In the genomic region with DNA sequence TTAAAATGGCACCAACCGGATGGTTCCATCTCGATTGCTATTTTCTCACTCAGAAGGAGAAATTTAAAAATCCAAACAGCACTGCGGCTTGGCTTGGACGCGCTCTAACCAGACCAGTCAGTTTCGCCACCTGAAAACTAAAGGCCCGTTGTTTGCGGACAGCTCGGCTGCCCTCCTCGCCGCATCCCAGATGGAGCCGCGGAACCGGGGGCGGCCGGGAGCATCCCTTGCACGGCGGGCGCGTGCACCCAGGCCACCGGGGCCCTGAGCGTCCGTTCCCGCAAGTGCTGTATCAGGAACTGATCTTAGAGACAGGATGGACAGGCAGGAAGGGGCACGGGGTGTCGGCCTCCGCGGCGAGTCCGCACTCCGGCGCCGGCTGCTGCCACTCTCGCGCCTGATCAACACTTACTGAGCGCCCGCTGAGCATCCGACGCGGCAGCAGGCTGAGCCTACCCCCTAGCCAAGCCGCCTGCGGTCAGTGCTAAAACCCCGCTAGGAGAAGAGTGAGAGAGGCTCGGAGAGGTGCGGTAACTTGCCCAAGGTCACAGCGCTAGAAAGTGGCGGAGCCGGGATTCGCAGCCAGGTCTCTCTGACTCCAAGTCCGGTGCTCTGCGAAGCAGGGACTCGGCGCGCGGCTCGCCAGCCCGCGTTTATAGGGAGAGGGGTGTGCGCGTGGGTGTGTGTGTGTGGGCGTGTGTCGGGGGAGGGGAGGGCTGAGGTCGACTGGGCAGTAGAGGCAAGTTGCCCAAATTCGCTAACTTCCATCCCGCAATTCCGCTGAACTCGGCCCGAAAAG, we compare ENCODE assay signal across 8 cellular contexts. TPM values are rescaled to one million over a fixed set of nuclear protein-coding genes. Genes with fewer than 3 reads are reported as not detected.
A peak's percentile ranks its signal among the peaks of the same experiment; 100 is the strongest.
DNase-seq lines count a peak whose midpoint lies in the region; ATAC-seq and TF ChIP-seq lines count a peak whose summit lies in the region.

A gene with protein sequence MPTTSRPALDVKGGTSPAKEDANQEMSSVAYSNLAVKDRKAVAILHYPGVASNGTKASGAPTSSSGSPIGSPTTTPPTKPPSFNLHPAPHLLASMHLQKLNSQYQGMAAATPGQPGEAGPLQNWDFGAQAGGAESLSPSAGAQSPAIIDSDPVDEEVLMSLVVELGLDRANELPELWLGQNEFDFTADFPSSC (minus strand): TSS at position 629 of the 799 bp plus-strand sequence. CDS start 3,045 bp downstream, outside the sequence.

- peak; percentile 10 for DNase-seq in NCI-H1092 treated with DMSO at 0.1 percent for 48 hours (lab: John Stamatoyannopoulos, UW)
- DNase-seq in NCI-H1092 (lab: John Stamatoyannopoulos, UW): no peak
- no peak for DNase-seq in neural crest cell (ENCODE audit: low read depth, low spot score)
- DNase-seq in DMS79 treated with DMSO at 0.1 percent for 48 hours (lab: John Stamatoyannopoulos, UW): no peak
- no peak for DNase-seq in HCEC 1CT

- H3K27ac Mint-ChIP-seq in neural crest cell (ENCODE audit: unreplicated experiment): no peak within 1 kb of the TSS

- 1% methylated on average over 68 of the region's 68 CpGs for WGBS in ectodermal cell, 2 experiments

- H3K27me3 ChIP-seq in ectodermal cell (ENCODE audit: control insufficient read depth, insufficient read depth, low read length, poor library complexity, severe bottlenecking): peaks cover 79% of the 10 kb centered on the region

- H3K4me3 Mint-ChIP-seq in neural crest cell: peak within 1 kb of the TSS; percentile 93

- H3K36me3 Mint-ChIP-seq in neural crest cell (ENCODE audit: low read depth): no peaks in the 10 kb centered on the region

- peak; percentile 24 for ATAC-seq in SK-N-SH treated with all-trans-retinoic acid at 6 μM for 48 hours
- ATAC-seq in GM19467 (IDR thresholded peaks at IDR 0.05; ENCODE audit: unreplicated experiment): no peak

- no peak for TF ChIP-seq CTCF in neural crest cell (conservative IDR thresholded peaks at IDR 0.05)

- no peaks in the 10 kb centered on the region for H3K4me1 ChIP-seq in ectodermal cell (ENCODE audit: control insufficient read depth, insufficient read depth, low read length)

- no peaks in the 10 kb centered on the region for H3K36me3 ChIP-seq in ectodermal cell (ENCODE audit: control insufficient read depth, insufficient read depth, low read length)

- no peaks in the 10 kb centered on the region for H3K9me3 Mint-ChIP-seq in neural crest cell

- H3K9me3 ChIP-seq in ectodermal cell (ENCODE audit: control insufficient read depth, low read length): no peaks in the 10 kb centered on the region

- no peak within 1 kb of the TSS for H3K27ac ChIP-seq in ectodermal cell (ENCODE audit: insufficient read depth, low read depth, low read length, poor library complexity, severe bottlenecking)

- peaks cover 25% of the 10 kb centered on the region for H3K4me1 Mint-ChIP-seq in neural crest cell

- H3K4me3 ChIP-seq in ectodermal cell (ENCODE audit: insufficient read depth, low read depth, low read length): peak within 1 kb of the TSS; percentile 36

- peaks cover 68% of the 10 kb centered on the region for H3K27me3 Mint-ChIP-seq in neural crest cell (ENCODE audit: low read depth)

TF ChIP-seq in SK-N-SH treated with all-trans-retinoic acid at 6 μM for 48 hours, 23 proteins besides CTCF, POLR2A, EP300 and RAD21:
- TF ChIP-seq OSR1 (CRISPR knock-in tag; IDR thresholded peaks at IDR 0.05) (no peak), ZNF70 (CRISPR knock-in tag; IDR thresholded peaks at IDR 0.05) (no peak), BACH2 (CRISPR knock-in tag; IDR thresholded peaks at IDR 0.05; ENCODE audit: borderline replicate concordance) (no peak), ESRRG (CRISPR knock-in tag; IDR thresholded peaks at IDR 0.05) (no peak), ISL1 (CRISPR knock-in tag; IDR thresholded peaks at IDR 0.05) (no peak), PPARA (CRISPR knock-in tag; IDR thresholded peaks at IDR 0.05; ENCODE audit: borderline replicate concordance) (no peak), SNAI2 (CRISPR knock-in tag; IDR thresholded peaks at IDR 0.05) (no peak), RARB (CRISPR knock-in tag; IDR thresholded peaks at IDR 0.05) (no peak), GLIS3 (CRISPR knock-in tag; IDR thresholded peaks at IDR 0.05) (no peak), ZFP30 (CRISPR knock-in tag; IDR thresholded peaks at IDR 0.05) (no peak)
- TF ChIP-seq, protein P1, sequence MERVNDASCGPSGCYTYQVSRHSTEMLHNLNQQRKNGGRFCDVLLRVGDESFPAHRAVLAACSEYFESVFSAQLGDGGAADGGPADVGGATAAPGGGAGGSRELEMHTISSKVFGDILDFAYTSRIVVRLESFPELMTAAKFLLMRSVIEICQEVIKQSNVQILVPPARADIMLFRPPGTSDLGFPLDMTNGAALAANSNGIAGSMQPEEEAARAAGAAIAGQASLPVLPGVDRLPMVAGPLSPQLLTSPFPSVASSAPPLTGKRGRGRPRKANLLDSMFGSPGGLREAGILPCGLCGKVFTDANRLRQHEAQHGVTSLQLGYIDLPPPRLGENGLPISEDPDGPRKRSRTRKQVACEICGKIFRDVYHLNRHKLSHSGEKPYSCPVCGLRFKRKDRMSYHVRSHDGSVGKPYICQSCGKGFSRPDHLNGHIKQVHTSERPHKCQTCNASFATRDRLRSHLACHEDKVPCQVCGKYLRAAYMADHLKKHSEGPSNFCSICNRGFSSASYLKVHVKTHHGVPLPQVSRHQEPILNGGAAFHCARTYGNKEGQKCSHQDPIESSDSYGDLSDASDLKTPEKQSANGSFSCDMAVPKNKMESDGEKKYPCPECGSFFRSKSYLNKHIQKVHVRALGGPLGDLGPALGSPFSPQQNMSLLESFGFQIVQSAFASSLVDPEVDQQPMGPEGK (CRISPR knock-in tag; IDR thresholded peaks at IDR 0.05; ENCODE audit: borderline replicate concordance): no peak
- TF ChIP-seq, protein P2, sequence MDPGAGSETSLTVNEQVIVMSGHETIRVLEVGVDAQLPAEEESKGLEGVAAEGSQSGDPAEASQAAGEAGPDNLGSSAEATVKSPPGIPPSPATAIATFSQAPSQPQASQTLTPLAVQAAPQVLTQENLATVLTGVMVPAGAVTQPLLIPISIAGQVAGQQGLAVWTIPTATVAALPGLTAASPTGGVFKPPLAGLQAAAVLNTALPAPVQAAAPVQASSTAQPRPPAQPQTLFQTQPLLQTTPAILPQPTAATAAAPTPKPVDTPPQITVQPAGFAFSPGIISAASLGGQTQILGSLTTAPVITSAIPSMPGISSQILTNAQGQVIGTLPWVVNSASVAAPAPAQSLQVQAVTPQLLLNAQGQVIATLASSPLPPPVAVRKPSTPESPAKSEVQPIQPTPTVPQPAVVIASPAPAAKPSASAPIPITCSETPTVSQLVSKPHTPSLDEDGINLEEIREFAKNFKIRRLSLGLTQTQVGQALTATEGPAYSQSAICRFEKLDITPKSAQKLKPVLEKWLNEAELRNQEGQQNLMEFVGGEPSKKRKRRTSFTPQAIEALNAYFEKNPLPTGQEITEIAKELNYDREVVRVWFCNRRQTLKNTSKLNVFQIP (CRISPR knock-in tag; IDR thresholded peaks at IDR 0.05; ENCODE audit: borderline replicate concordance, low read depth): no peak
- TF ChIP-seq, protein P3, sequence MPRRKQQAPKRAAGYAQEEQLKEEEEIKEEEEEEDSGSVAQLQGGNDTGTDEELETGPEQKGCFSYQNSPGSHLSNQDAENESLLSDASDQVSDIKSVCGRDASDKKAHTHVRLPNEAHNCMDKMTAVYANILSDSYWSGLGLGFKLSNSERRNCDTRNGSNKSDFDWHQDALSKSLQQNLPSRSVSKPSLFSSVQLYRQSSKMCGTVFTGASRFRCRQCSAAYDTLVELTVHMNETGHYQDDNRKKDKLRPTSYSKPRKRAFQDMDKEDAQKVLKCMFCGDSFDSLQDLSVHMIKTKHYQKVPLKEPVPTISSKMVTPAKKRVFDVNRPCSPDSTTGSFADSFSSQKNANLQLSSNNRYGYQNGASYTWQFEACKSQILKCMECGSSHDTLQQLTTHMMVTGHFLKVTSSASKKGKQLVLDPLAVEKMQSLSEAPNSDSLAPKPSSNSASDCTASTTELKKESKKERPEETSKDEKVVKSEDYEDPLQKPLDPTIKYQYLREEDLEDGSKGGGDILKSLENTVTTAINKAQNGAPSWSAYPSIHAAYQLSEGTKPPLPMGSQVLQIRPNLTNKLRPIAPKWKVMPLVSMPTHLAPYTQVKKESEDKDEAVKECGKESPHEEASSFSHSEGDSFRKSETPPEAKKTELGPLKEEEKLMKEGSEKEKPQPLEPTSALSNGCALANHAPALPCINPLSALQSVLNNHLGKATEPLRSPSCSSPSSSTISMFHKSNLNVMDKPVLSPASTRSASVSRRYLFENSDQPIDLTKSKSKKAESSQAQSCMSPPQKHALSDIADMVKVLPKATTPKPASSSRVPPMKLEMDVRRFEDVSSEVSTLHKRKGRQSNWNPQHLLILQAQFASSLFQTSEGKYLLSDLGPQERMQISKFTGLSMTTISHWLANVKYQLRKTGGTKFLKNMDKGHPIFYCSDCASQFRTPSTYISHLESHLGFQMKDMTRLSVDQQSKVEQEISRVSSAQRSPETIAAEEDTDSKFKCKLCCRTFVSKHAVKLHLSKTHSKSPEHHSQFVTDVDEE (CRISPR knock-in tag; IDR thresholded peaks at IDR 0.05): no peak
- TF ChIP-seq, protein P4, sequence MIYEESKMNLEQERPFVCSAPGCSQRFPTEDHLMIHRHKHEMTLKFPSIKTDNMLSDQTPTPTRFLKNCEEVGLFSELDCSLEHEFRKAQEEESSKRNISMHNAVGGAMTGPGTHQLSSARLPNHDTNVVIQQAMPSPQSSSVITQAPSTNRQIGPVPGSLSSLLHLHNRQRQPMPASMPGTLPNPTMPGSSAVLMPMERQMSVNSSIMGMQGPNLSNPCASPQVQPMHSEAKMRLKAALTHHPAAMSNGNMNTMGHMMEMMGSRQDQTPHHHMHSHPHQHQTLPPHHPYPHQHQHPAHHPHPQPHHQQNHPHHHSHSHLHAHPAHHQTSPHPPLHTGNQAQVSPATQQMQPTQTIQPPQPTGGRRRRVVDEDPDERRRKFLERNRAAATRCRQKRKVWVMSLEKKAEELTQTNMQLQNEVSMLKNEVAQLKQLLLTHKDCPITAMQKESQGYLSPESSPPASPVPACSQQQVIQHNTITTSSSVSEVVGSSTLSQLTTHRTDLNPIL (CRISPR knock-in tag; IDR thresholded peaks at IDR 0.05; ENCODE audit: low read depth): no peak

RNA-seq across cellular contexts. Expression of the gene that starts here (rescaled TPM):
- 2.4 TPM for polyA plus RNA-seq in ectodermal cell (2013, experiment 1 of 4)
- 3.7 TPM for polyA plus RNA-seq in ectodermal cell (2013, experiment 2 of 4)
- 3.5 TPM for polyA plus RNA-seq in ectodermal cell (2013, experiment 3 of 4)
- 5.2 TPM for polyA plus RNA-seq in ectodermal cell (2013, experiment 4 of 4)
- total RNA-seq in neural crest cell: 4.8 and 6.2 TPM in 2 replicates
